Comparison of ENCODE assay signal across 18 cellular contexts in the genomic region with DNA sequence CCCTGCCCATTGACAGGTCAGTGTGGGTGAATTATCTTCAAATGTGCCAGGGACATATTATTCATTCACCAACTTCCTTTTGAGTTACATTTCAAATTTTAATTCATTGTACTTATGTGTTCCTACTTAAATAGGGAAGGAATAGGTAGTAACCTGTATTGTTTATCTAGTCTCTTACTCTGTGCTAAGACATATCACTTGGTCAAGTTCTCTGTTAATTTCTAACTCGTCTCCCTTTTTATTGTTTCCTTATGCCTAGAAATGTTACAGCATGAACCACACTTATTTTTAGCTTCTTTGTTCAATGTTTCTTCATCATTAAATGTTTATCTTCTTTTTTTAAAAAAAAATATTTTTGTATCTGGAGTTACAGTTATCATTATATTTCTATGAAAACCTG.
DNase-seq lines count a peak whose midpoint lies in the region; ATAC-seq, FAIRE-seq and TF ChIP-seq lines count a peak whose summit lies in the region.
"Had no signal": no experiment of that assay in that cellular context is flagged by ENCODE, and none has a peak within 500 bp of the region (broad histone marks: within the 10 kb centered on the region; RNA-seq: fewer than 3 reads in every experiment).

No MANE protein-coding gene starts in this region.

- intact Hi-C loops in activated T-helper 1 cell treated with anti-CD3 and anti-CD28 coated beads, Interleukin-12 subunit alpha, Interleukin-12 subunit beta, Interleukin-2, Interleukin-4 antibody, amounts not matched to agents 30 ng/mL and 10 ng/mL and 1 ng/mL, durations not matched to agents 14 hours and 24 hours and 36 hours (cut with micrococcal nuclease), result no loop called here
- intact Hi-C loops in kidney (cut with DNase I) (no loop called here), CD14-positive monocyte (cut with micrococcal nuclease) (no loop called here)

- H3K4me3 ChIP-seq in kidney (ENCODE audit: low read length in 2 of 2), result no peak overlapping the region
- H3K4me3 ChIP-seq: BLaER1, PC-9 had no signal

- H3K9me3 ChIP-seq in kidney (ENCODE audit: control insufficient read depth in 1 of 2, low read length in 2 of 2), result no peaks in the 10 kb centered on the region
- H3K9me3 ChIP-seq: BLaER1 had no signal

- H3K9me3 Mint-ChIP-seq in activated T-cell treated with anti-CD3 and anti-CD28 coated beads, Interleukin-2, amount 50 U/mL, for 24 hours, result no peaks in the 10 kb centered on the region
- H3K9me3 Mint-ChIP-seq in activated T-helper 1 cell treated with anti-CD3 and anti-CD28 coated beads, Interleukin-12 subunit alpha, Interleukin-12 subunit beta, Interleukin-2, Interleukin-4 antibody, amounts not matched to agents 30 ng/mL and 10 ng/mL and 1 ng/mL, durations not matched to agents 14 hours and 24 hours and 36 hours, result no peaks in the 10 kb centered on the region
- H3K9me3 Mint-ChIP-seq in CD14-positive monocyte, result no peaks in the 10 kb centered on the region
- H3K9me3 Mint-ChIP-seq: CD8-positive, alpha-beta memory T cell had no signal

- H3K27ac ChIP-seq in kidney (ENCODE audit: low read depth in 2 of 2, low read length in 2 of 2), result no peak overlapping the region
- H3K27ac ChIP-seq: BLaER1, PC-9 had no signal

- no peak for DNase-seq in activated T-cell treated with anti-CD3 and anti-CD28 coated beads, Interleukin-2, amount 50 U/mL, for 24 hours
- DNase-seq in activated T-cell treated with anti-CD3 and anti-CD28 coated beads, Interleukin-2, amount 50 U/mL, for 48 hours, result no peak
- DNase-seq in activated T-helper 1 cell treated with anti-CD3 and anti-CD28 coated beads, Interleukin-12 subunit alpha, Interleukin-12 subunit beta, Interleukin-2, Interleukin-4 antibody, amounts not matched to agents 30 ng/mL and 10 ng/mL and 1 ng/mL, durations not matched to agents 14 hours and 24 hours and 36 hours (ENCODE audit: low spot score), result no peak
- no peak for DNase-seq in kidney
- DNase-seq in LoVo (ENCODE audit: low spot score), result no peak
- DNase-seq in NCI-H2171 treated with DMSO at 0.1 percent for 48 hours (lab: John Stamatoyannopoulos, UW), result no peak
- no peak for DNase-seq in CD14-positive monocyte (ENCODE audit: low spot score)
- DNase-seq: CD8-positive, alpha-beta memory T cell; KG1; NCI-H1048; NCI-H1436 treated with DMSO at 0.1 percent for 48 hours; NCI-H2081; NCI-H510A; PC-9 had no signal

- H3K36me3 Mint-ChIP-seq in activated T-cell treated with anti-CD3 and anti-CD28 coated beads, Interleukin-2, amount 50 U/mL, for 24 hours (ENCODE audit: low read depth), result peaks cover 83% of the 10 kb centered on the region
- peaks cover 53% of the 10 kb centered on the region for H3K36me3 Mint-ChIP-seq in activated T-helper 1 cell treated with anti-CD3 and anti-CD28 coated beads, Interleukin-12 subunit alpha, Interleukin-12 subunit beta, Interleukin-2, Interleukin-4 antibody, amounts not matched to agents 30 ng/mL and 10 ng/mL and 1 ng/mL, durations not matched to agents 14 hours and 24 hours and 36 hours (ENCODE audit: low read depth)
- peaks cover 29 to 66% of the 10 kb centered on the region in 2 donors for H3K36me3 Mint-ChIP-seq in CD14-positive monocyte

- no peak for ATAC-seq in HG02973 (IDR thresholded peaks at IDR 0.05; ENCODE audit: unreplicated experiment)
- ATAC-seq: HepG2 had no signal

- H3K4me1 Mint-ChIP-seq in activated T-cell treated with anti-CD3 and anti-CD28 coated beads, Interleukin-2, amount 50 U/mL, for 24 hours (ENCODE audit: low read depth), result peaks cover 59% of the 10 kb centered on the region
- H3K4me1 Mint-ChIP-seq in activated T-helper 1 cell treated with anti-CD3 and anti-CD28 coated beads, Interleukin-12 subunit alpha, Interleukin-12 subunit beta, Interleukin-2, Interleukin-4 antibody, amounts not matched to agents 30 ng/mL and 10 ng/mL and 1 ng/mL, durations not matched to agents 14 hours and 24 hours and 36 hours (ENCODE audit: low read depth), result peaks cover 50% of the 10 kb centered on the region
- H3K4me1 Mint-ChIP-seq in CD14-positive monocyte, result peaks cover 12% of the 10 kb centered on the region

- no peaks in the 10 kb centered on the region for H3K4me1 ChIP-seq in kidney (ENCODE audit: control insufficient read depth in 1 of 2, insufficient read depth in 1 of 2, low read depth in 1 of 2, low read length in 2 of 2)

- TF ChIP-seq CTCF in kidney (IDR thresholded peaks at IDR 0.05; ENCODE audit: borderline replicate concordance, extremely low read depth, insufficient read depth) (no peak), CD14-positive monocyte (IDR thresholded peaks at IDR 0.05) (no peak)

- H3K9ac ChIP-seq in kidney (ENCODE audit: low read length in 2 of 2), result no peak overlapping the region
- H3K9ac ChIP-seq: BLaER1 had no signal

- H3K4me3 Mint-ChIP-seq in activated T-cell treated with anti-CD3 and anti-CD28 coated beads, Interleukin-2, amount 50 U/mL, for 24 hours, result no peak overlapping the region
- H3K4me3 Mint-ChIP-seq in activated T-helper 1 cell treated with anti-CD3 and anti-CD28 coated beads, Interleukin-12 subunit alpha, Interleukin-12 subunit beta, Interleukin-2, Interleukin-4 antibody, amounts not matched to agents 30 ng/mL and 10 ng/mL and 1 ng/mL, durations not matched to agents 14 hours and 24 hours and 36 hours, result no peak overlapping the region
- H3K4me3 Mint-ChIP-seq in CD14-positive monocyte, result no peak overlapping the region
- H3K4me3 Mint-ChIP-seq: CD8-positive, alpha-beta memory T cell had no signal

- H3K36me3 ChIP-seq in kidney (ENCODE audit: control insufficient read depth in 1 of 2, insufficient read depth in 2 of 2, low read length in 2 of 2), result no peaks in the 10 kb centered on the region

- H3K27me3 Mint-ChIP-seq in activated T-cell treated with anti-CD3 and anti-CD28 coated beads, Interleukin-2, amount 50 U/mL, for 24 hours, result no peaks in the 10 kb centered on the region
- H3K27me3 Mint-ChIP-seq in activated T-helper 1 cell treated with anti-CD3 and anti-CD28 coated beads, Interleukin-12 subunit alpha, Interleukin-12 subunit beta, Interleukin-2, Interleukin-4 antibody, amounts not matched to agents 30 ng/mL and 10 ng/mL and 1 ng/mL, durations not matched to agents 14 hours and 24 hours and 36 hours (ENCODE audit: insufficient read depth), result no peaks in the 10 kb centered on the region
- H3K27me3 Mint-ChIP-seq in CD14-positive monocyte (ENCODE audit: low read depth in 3 of 3), result peaks cover 0 to 2% (median 0%) of the 10 kb centered on the region in 3 donors
- H3K27me3 Mint-ChIP-seq: CD8-positive, alpha-beta memory T cell had no signal

- peak overlapping the region; percentile 5 for H3K27ac Mint-ChIP-seq in activated T-cell treated with anti-CD3 and anti-CD28 coated beads, Interleukin-2, amount 50 U/mL, for 24 hours
- peak overlapping the region; percentile 4 for H3K27ac Mint-ChIP-seq in activated T-helper 1 cell treated with anti-CD3 and anti-CD28 coated beads, Interleukin-12 subunit alpha, Interleukin-12 subunit beta, Interleukin-2, Interleukin-4 antibody, amounts not matched to agents 30 ng/mL and 10 ng/mL and 1 ng/mL, durations not matched to agents 14 hours and 24 hours and 36 hours
- peak overlapping the region in 1 of 7 donors; percentile 3 for H3K27ac Mint-ChIP-seq in CD14-positive monocyte

- peak; percentile 82 for FAIRE-seq in kidney (lab: Jason Lieb, UNC)
- FAIRE-seq: H54, HepG2 had no signal
